1 cellular context compared by ENCODE assay signal in the genomic region with DNA sequence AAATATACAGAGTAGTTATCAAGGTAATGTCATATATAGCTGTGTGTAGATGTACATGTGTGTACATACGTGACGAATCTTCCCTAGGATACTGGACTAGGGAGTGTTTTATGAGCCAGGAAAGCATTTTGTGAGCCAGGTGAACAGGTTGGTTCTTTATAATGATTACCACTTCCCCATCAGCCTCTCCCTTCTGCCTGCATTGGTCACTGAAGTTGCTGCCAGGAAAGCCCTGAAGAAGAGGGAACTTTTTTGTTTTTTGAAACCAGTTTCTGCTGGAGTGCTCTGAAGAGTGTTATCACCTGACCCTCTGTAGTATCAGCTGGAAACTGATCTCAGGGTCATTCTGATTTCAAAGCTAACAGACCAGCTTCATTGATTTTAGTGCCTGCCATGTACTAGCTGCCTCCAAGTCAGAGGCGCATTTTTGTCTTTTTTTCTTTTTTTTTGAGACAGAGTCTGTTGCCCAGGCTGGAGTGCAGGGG.
A peak's percentile ranks its signal among the peaks of the same experiment; 100 is the strongest.
TF ChIP-seq lines count a peak whose summit lies in the region.

No MANE protein-coding gene starts in this region.

TF ChIP-seq in HepG2, 621 proteins besides CTCF, POLR2A, EP300 and RAD21 (continued from another document):
- TF ChIP-seq, protein P1, sequence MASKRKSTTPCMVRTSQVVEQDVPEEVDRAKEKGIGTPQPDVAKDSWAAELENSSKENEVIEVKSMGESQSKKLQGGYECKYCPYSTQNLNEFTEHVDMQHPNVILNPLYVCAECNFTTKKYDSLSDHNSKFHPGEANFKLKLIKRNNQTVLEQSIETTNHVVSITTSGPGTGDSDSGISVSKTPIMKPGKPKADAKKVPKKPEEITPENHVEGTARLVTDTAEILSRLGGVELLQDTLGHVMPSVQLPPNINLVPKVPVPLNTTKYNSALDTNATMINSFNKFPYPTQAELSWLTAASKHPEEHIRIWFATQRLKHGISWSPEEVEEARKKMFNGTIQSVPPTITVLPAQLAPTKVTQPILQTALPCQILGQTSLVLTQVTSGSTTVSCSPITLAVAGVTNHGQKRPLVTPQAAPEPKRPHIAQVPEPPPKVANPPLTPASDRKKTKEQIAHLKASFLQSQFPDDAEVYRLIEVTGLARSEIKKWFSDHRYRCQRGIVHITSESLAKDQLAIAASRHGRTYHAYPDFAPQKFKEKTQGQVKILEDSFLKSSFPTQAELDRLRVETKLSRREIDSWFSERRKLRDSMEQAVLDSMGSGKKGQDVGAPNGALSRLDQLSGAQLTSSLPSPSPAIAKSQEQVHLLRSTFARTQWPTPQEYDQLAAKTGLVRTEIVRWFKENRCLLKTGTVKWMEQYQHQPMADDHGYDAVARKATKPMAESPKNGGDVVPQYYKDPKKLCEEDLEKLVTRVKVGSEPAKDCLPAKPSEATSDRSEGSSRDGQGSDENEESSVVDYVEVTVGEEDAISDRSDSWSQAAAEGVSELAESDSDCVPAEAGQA (IDR thresholded peaks at IDR 0.05; ENCODE audit: low read depth), result 0 out of 2 replicates have a peak, but pooled peaks have one; percentile 6
- TF ChIP-seq, protein P1 (CRISPR knock-in tag; IDR thresholded peaks at IDR 0.05; ENCODE audit: borderline replicate concordance), result no peak
- TF ChIP-seq DMAP1 (CRISPR knock-in tag; IDR thresholded peaks at IDR 0.05) (no peak), ZNF317 (CRISPR knock-in tag; IDR thresholded peaks at IDR 0.05) (0 out of 2 replicates have a peak, but pooled peaks have one; percentile 33), HNF4G (IDR thresholded peaks at IDR 0.05; ENCODE audit: borderline replicate concordance, low read depth, low read length) (peak; percentile 42; the same call in 1 of the 2 replicates), HNF4G (CRISPR knock-in tag; IDR thresholded peaks at IDR 0.05; ENCODE audit: borderline replicate concordance, low read depth) (no peak), PHB2 (IDR thresholded peaks at IDR 0.05; ENCODE audit: partially characterized antibody) (no peak), SOX13 (IDR thresholded peaks at IDR 0.05) (no peak), SOX13 (CRISPR knock-in tag; conservative IDR thresholded peaks at IDR 0.05 in 1 of 2, IDR thresholded peaks at IDR 0.05 in 1 of 2) (0 out of 4 replicates have a peak, but pooled peaks of 1 of the 2 experiments have one; percentile 18), KAT2B (IDR thresholded peaks at IDR 0.05; ENCODE audit: borderline replicate concordance, low read depth, low read length) (0 out of 2 replicates have a peak, but pooled peaks have one; percentile 12), PITX1 (CRISPR knock-in tag; IDR thresholded peaks at IDR 0.05) (0 out of 2 replicates have a peak, but pooled peaks have one; percentile 26), ONECUT2 (CRISPR knock-in tag; IDR thresholded peaks at IDR 0.05) (peak; percentile 88)
- TF ChIP-seq, protein P2, sequence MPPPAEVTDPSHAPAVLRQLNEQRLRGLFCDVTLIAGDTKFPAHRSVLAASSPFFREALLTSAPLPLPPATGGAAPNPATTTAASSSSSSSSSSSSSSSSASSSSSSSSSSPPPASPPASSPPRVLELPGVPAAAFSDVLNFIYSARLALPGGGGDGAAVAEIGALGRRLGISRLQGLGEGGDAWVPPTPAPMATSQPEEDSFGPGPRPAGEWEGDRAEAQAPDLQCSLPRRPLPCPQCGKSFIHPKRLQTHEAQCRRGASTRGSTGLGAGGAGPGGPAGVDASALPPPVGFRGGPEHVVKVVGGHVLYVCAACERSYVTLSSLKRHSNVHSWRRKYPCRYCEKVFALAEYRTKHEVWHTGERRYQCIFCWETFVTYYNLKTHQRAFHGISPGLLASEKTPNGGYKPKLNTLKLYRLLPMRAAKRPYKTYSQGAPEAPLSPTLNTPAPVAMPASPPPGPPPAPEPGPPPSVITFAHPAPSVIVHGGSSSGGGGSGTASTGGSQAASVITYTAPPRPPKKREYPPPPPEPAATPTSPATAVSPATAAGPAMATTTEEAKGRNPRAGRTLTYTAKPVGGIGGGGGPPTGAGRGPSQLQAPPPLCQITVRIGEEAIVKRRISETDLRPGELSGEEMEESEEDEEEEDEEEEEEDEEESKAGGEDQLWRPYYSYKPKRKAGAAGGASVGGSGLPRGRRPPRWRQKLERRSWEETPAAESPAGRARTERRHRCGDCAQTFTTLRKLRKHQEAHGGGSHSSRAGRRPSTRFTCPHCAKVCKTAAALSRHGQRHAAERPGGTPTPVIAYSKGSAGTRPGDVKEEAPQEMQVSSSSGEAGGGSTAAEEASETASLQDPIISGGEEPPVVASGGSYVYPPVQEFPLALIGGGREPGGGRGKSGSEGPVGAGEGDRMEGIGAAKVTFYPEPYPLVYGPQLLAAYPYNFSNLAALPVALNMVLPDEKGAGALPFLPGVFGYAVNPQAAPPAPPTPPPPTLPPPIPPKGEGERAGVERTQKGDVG (CRISPR knock-in tag; IDR thresholded peaks at IDR 0.05; ENCODE audit: borderline replicate concordance), result no peak
- TF ChIP-seq, protein P3, sequence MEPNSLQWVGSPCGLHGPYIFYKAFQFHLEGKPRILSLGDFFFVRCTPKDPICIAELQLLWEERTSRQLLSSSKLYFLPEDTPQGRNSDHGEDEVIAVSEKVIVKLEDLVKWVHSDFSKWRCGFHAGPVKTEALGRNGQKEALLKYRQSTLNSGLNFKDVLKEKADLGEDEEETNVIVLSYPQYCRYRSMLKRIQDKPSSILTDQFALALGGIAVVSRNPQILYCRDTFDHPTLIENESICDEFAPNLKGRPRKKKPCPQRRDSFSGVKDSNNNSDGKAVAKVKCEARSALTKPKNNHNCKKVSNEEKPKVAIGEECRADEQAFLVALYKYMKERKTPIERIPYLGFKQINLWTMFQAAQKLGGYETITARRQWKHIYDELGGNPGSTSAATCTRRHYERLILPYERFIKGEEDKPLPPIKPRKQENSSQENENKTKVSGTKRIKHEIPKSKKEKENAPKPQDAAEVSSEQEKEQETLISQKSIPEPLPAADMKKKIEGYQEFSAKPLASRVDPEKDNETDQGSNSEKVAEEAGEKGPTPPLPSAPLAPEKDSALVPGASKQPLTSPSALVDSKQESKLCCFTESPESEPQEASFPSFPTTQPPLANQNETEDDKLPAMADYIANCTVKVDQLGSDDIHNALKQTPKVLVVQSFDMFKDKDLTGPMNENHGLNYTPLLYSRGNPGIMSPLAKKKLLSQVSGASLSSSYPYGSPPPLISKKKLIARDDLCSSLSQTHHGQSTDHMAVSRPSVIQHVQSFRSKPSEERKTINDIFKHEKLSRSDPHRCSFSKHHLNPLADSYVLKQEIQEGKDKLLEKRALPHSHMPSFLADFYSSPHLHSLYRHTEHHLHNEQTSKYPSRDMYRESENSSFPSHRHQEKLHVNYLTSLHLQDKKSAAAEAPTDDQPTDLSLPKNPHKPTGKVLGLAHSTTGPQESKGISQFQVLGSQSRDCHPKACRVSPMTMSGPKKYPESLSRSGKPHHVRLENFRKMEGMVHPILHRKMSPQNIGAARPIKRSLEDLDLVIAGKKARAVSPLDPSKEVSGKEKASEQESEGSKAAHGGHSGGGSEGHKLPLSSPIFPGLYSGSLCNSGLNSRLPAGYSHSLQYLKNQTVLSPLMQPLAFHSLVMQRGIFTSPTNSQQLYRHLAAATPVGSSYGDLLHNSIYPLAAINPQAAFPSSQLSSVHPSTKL (CRISPR knock-in tag; IDR thresholded peaks at IDR 0.05), result peak; percentile 57; the same call in 1 of the 2 replicates
- TF ChIP-seq, protein P4, sequence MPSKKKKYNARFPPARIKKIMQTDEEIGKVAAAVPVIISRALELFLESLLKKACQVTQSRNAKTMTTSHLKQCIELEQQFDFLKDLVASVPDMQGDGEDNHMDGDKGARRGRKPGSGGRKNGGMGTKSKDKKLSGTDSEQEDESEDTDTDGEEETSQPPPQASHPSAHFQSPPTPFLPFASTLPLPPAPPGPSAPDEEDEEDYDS (CRISPR knock-in tag; IDR thresholded peaks at IDR 0.05), result no peak
- TF ChIP-seq, protein P5, sequence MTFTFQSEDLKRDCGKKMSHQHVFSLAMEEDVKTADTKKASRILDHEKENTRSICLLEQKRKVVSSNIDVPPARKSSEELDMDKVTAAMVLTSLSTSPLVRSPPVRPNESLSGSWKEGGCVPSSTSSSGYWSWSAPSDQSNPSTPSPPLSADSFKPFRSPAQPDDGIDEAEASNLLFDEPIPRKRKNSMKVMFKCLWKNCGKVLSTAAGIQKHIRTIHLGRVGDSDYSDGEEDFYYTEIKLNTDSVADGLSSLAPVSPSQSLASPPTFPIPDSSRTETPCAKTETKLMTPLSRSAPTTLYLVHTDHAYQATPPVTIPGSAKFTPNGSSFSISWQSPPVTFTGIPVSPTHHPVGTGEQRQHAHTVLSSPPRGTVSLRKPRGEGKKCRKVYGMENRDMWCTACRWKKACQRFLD (CRISPR knock-in tag; IDR thresholded peaks at IDR 0.05; ENCODE audit: borderline replicate concordance), result no peak
